Comparison of ENCODE assay signal across 24 cellular contexts in the genomic region with DNA sequence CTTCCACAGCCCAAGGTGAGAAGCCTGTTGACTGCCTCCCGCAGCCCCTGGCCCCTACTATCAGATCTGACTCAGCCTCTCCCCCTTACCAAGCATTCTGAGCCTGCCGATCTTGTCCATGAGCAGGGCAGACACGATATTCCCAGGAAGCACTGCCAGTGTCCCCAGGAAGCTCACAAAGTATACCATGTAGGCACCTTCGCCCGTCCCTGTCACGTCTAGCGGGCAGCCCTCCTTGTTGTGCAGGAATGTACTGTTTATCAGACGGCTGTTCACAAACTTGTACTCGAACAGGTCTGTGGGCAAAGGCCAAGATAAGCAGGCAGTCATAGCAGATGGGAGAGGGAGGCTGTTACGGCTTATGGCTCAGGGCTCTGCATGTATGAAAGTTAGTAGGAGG.
"Had no signal": no experiment of that assay in that cellular context is flagged by ENCODE, and none has a peak within 500 bp of the region (broad histone marks: within the 10 kb centered on the region; RNA-seq: fewer than 3 reads in every experiment).

No MANE protein-coding gene starts in this region.

- H3K27me3 ChIP-seq: esophagus muscularis mucosa, foreskin keratinocyte, heart right ventricle, left lung, neutrophil, ovary, uterus had no signal

- H3K9me3 ChIP-seq: esophagus muscularis mucosa, heart right ventricle, left lung, neutrophil, ovary, thoracic aorta, uterus had no signal

- H3K9me3 Mint-ChIP-seq: activated T-cell treated with anti-CD3 and anti-CD28 coated beads, Interleukin-2, amount 50 U/mL, for 72 hours; nephron; T-helper 1 cell treated with Interleukin-12 subunit alpha and Interleukin-12 subunit beta and Interleukin-4 antibody, amounts not matched to agents 30 μg/mL and 1 μg/mL, for 36 hours had no signal

- ATAC-seq: activated CD4-positive, alpha-beta T cell treated with anti-CD3 and anti-CD28 coated beads for 36 hours; activated T-cell treated with anti-CD3 and anti-CD28 coated beads, Interleukin-2, amount 50 U/mL, for 72 hours; foreskin keratinocyte; heart right ventricle; left lung had no signal

- FAIRE-seq: islet of Langerhans had no signal

- H3K4me1 Mint-ChIP-seq: activated CD4-positive, alpha-beta T cell treated with anti-CD3 and anti-CD28 coated beads for 36 hours; nephron had no signal

- DNase-seq: activated CD4-positive, alpha-beta T cell treated with anti-CD3 and anti-CD28 coated beads for 36 hours; activated CD4-positive, CD25-positive, alpha-beta regulatory T cell; activated naive CD4-positive, alpha-beta T cell treated with anti-CD3 and anti-CD28 coated beads, Interleukin-2, amount 50 U/mL, for 16 hours; activated T-cell treated with anti-CD3 and anti-CD28 coated beads for 4 hours; activated T-cell treated with anti-CD3 and anti-CD28 coated beads, Interleukin-2, amount 50 U/mL, for 72 hours; amygdala; caudate nucleus; cortex of kidney; foreskin keratinocyte; heart right ventricle; left lung; ovary; stimulated activated naive CD4-positive, alpha-beta T cell treated with Interleukin-2 at 50 U/mL for 16 hours; SW 1271; T1000; uterus had no signal

- H3K27me3 Mint-ChIP-seq: activated CD4-positive, alpha-beta T cell treated with anti-CD3 and anti-CD28 coated beads for 36 hours; progenitor cell of endocrine pancreas had no signal

- H3K4me3 Mint-ChIP-seq: activated CD4-positive, alpha-beta T cell treated with anti-CD3 and anti-CD28 coated beads for 36 hours; activated T-cell treated with anti-CD3 and anti-CD28 coated beads, Interleukin-2, amount 50 U/mL, for 72 hours; nephron; T-helper 1 cell treated with Interleukin-12 subunit alpha and Interleukin-12 subunit beta and Interleukin-4 antibody, amounts not matched to agents 30 μg/mL and 1 μg/mL, for 36 hours had no signal

- H3K4me1 ChIP-seq: esophagus muscularis mucosa, foreskin keratinocyte, heart right ventricle, left lung, uterus had no signal

- H3K27ac Mint-ChIP-seq: activated CD4-positive, alpha-beta T cell treated with anti-CD3 and anti-CD28 coated beads for 36 hours; activated T-cell treated with anti-CD3 and anti-CD28 coated beads, Interleukin-2, amount 50 U/mL, for 72 hours; nephron; progenitor cell of endocrine pancreas; T-helper 1 cell treated with Interleukin-12 subunit alpha and Interleukin-12 subunit beta and Interleukin-4 antibody, amounts not matched to agents 30 μg/mL and 1 μg/mL, for 36 hours had no signal

- H3K36me3 ChIP-seq: heart right ventricle, left lung, ovary, uterus had no signal

- H3K27ac ChIP-seq: esophagus muscularis mucosa, foreskin keratinocyte, heart right ventricle, left lung, neutrophil, ovary, thoracic aorta, uterus had no signal

- H3K4me3 ChIP-seq: esophagus muscularis mucosa, heart right ventricle, left lung, lung, ovary, thoracic aorta, uterus had no signal
